Comparison of ENCODE assay signal across 21 cellular contexts in the genomic region with DNA sequence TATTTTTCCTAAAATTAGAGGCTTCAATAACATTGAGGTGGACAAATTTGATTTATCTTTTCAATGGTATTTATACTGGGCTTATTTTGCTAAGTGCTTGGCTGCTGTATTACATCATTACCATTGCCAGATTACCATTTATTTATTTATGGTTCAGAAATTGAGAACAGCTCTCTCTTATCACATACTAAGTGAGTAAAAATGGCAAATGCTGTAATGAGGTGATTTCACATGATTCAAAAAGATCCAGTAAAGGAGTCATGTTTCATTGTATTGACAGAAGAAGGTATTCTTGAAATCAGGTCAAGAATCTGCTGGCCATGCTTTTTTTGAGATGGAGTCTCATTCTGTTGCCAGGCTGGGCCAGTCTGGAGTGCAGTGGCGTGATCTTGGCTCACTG.
"Had no signal": no experiment of that assay in that cellular context is flagged by ENCODE, and none has a peak within 500 bp of the region (broad histone marks: within the 10 kb centered on the region; RNA-seq: fewer than 3 reads in every experiment).

No MANE protein-coding gene starts in this region.

- H3K4me1 Mint-ChIP-seq: activated naive CD8-positive, alpha-beta T cell treated with anti-CD3 and anti-CD28 coated beads for 36 hours; brain; nephron had no signal

- H3K9me3 ChIP-seq: thyroid gland had no signal

- H3K27me3 Mint-ChIP-seq: activated naive CD8-positive, alpha-beta T cell treated with anti-CD3 and anti-CD28 coated beads for 36 hours; brain; stimulated activated naive B cell treated with anti-CD40 and anti-IgM and Interleukin-4, amounts not matched to agents 10 μg/mL and 1 μg/mL and 100 μg/mL, for 72 hours had no signal

- H3K27ac ChIP-seq: dorsolateral prefrontal cortex, epithelial cell of prostate, foreskin keratinocyte, hepatocyte, thyroid gland had no signal

- H3K4me3 ChIP-seq: dorsolateral prefrontal cortex, hepatocyte, lung, thyroid gland had no signal

- H3K36me3 ChIP-seq: thyroid gland had no signal

- H3K9me3 Mint-ChIP-seq: activated B cell treated with CpG ODN at 0.5 μM for 24 hours; activated CD4-positive, alpha-beta memory T cell treated with anti-CD3 and anti-CD28 coated beads for 36 hours; activated naive CD8-positive, alpha-beta T cell treated with anti-CD3 and anti-CD28 coated beads for 36 hours; brain; nephron; stimulated activated naive B cell treated with anti-CD40 and anti-IgM and Interleukin-4, amounts not matched to agents 10 μg/mL and 1 μg/mL and 100 μg/mL, for 72 hours had no signal

- DNase-seq: activated B cell treated with CpG ODN at 0.5 μM for 24 hours; activated CD4-positive, alpha-beta memory T cell treated with anti-CD3 and anti-CD28 coated beads for 36 hours; activated CD4-positive, alpha-beta T cell treated with anti-CD3 and anti-CD28 coated beads for 4 hours; activated naive CD8-positive, alpha-beta T cell treated with anti-CD3 and anti-CD28 coated beads for 36 hours; activated T-cell treated with anti-CD3 and anti-CD28 coated beads for 4 hours; amniotic stem cell; caudate nucleus; dorsolateral prefrontal cortex; endodermal cell; foreskin keratinocyte; midbrain; nucleus accumbens; posterior cingulate gyrus; stimulated activated naive B cell treated with anti-CD40 and anti-IgM and Interleukin-4, amounts not matched to agents 10 μg/mL and 1 μg/mL and 100 μg/mL, for 72 hours; thyroid gland had no signal

- H3K27me3 ChIP-seq: foreskin keratinocyte, hepatocyte, thyroid gland had no signal

- H3K4me3 Mint-ChIP-seq: activated B cell treated with CpG ODN at 0.5 μM for 24 hours; activated CD4-positive, alpha-beta memory T cell treated with anti-CD3 and anti-CD28 coated beads for 36 hours; activated naive CD8-positive, alpha-beta T cell treated with anti-CD3 and anti-CD28 coated beads for 36 hours; brain; endodermal cell; nephron; stimulated activated naive B cell treated with anti-CD40 and anti-IgM and Interleukin-4, amounts not matched to agents 10 μg/mL and 1 μg/mL and 100 μg/mL, for 72 hours had no signal

- H3K36me3 Mint-ChIP-seq: activated CD4-positive, alpha-beta memory T cell treated with anti-CD3 and anti-CD28 coated beads for 36 hours; activated naive CD8-positive, alpha-beta T cell treated with anti-CD3 and anti-CD28 coated beads for 36 hours; brain had no signal

- H3K27ac Mint-ChIP-seq: activated B cell treated with CpG ODN at 0.5 μM for 24 hours; activated CD4-positive, alpha-beta memory T cell treated with anti-CD3 and anti-CD28 coated beads for 36 hours; activated naive CD8-positive, alpha-beta T cell treated with anti-CD3 and anti-CD28 coated beads for 36 hours; brain; nephron; stimulated activated naive B cell treated with anti-CD40 and anti-IgM and Interleukin-4, amounts not matched to agents 10 μg/mL and 1 μg/mL and 100 μg/mL, for 72 hours had no signal

- ATAC-seq: foreskin keratinocyte; left lobe of liver; stimulated activated naive B cell treated with anti-CD40 and anti-IgM and Interleukin-4, amounts not matched to agents 10 μg/mL and 1 μg/mL and 100 μg/mL, for 72 hours had no signal

- H3K4me1 ChIP-seq: foreskin keratinocyte, thyroid gland had no signal
